In genomic region chr1:221708987-221709386, GRCh38 we compare ENCODE assay signal across 9 cellular contexts. TPM values are rescaled to one million over a fixed set of nuclear protein-coding genes. Genes with fewer than 3 reads are reported as not detected.
DNase-seq lines count a peak whose midpoint lies in the region; ATAC-seq and TF ChIP-seq lines count a peak whose summit lies in the region.
"Had no signal": no experiment of that assay in that cellular context is flagged by ENCODE, and none has a peak within 500 bp of the region (broad histone marks: within the 10 kb centered on the region; RNA-seq: fewer than 3 reads in every experiment).

No MANE protein-coding gene starts in this region.

- no peak overlapping the region for H3K4me3 ChIP-seq in skeletal muscle tissue (ENCODE audit: low read length in 3 of 3)
- H3K4me3 ChIP-seq: SK-N-MC had no signal

- H3K27me3 Mint-ChIP-seq in activated T-cell treated with anti-CD3 and anti-CD28 coated beads, Interleukin-2, amount 50 U/mL, for 72 hours (ENCODE audit: low read depth): no peaks in the 10 kb centered on the region
- no peaks in the 10 kb centered on the region for H3K27me3 Mint-ChIP-seq in glutamatergic neuron (ENCODE audit: unreplicated experiment)

- ATAC-seq in GM18505 (IDR thresholded peaks at IDR 0.05; ENCODE audit: unreplicated experiment): peak; percentile 27
- ATAC-seq in HG03039 (IDR thresholded peaks at IDR 0.05; ENCODE audit: unreplicated experiment): peak; percentile 29
- peak; percentile 48 to 52 for ATAC-seq in activated T-cell treated with anti-CD3 and anti-CD28 coated beads, Interleukin-2, amount 50 U/mL, for 72 hours (replicated peaks in 1 of 2)
- no peak for ATAC-seq in GM18873 (IDR thresholded peaks at IDR 0.05; ENCODE audit: low FRiP score, unreplicated experiment)
- ATAC-seq in HG03457 (IDR thresholded peaks at IDR 0.05; ENCODE audit: unreplicated experiment): no peak

- TF ChIP-seq POLR2A in GM18505 (IDR thresholded peaks at IDR 0.05; ENCODE audit: borderline replicate concordance, extremely low read depth, insufficient read depth, insufficient read length): no peak

- peaks cover 27 to 48% (median 29%) of the 10 kb centered on the region in 3 donors for H3K4me1 ChIP-seq in skeletal muscle tissue (ENCODE audit: control insufficient read depth in 3 of 3, insufficient read depth in 3 of 3, low read length in 3 of 3)

- H3K9me3 Mint-ChIP-seq in activated T-cell treated with anti-CD3 and anti-CD28 coated beads, Interleukin-2, amount 50 U/mL, for 72 hours: no peaks in the 10 kb centered on the region
- no peaks in the 10 kb centered on the region for H3K9me3 Mint-ChIP-seq in glutamatergic neuron (ENCODE audit: unreplicated experiment)

- H3K36me3 ChIP-seq in skeletal muscle tissue (ENCODE audit: control insufficient read depth in 3 of 3, insufficient read depth in 3 of 3, low read length in 3 of 3): peaks cover 7 to 13% (median 8%) of the 10 kb centered on the region in 3 donors

- H3K27me3 ChIP-seq in skeletal muscle tissue (ENCODE audit: control insufficient read depth in 3 of 3, insufficient read depth in 3 of 3, low read length in 3 of 3): no peaks in the 10 kb centered on the region

- H3K4me3 Mint-ChIP-seq in activated T-cell treated with anti-CD3 and anti-CD28 coated beads, Interleukin-2, amount 50 U/mL, for 72 hours: peak overlapping the region; percentile 63 to 78
- H3K4me3 Mint-ChIP-seq in glutamatergic neuron (ENCODE audit: unreplicated experiment): no peak overlapping the region

- peak; percentile 95 for DNase-seq in NCI-H2196 (lab: John Stamatoyannopoulos, UW; ENCODE audit: unreplicated experiment)
- DNase-seq in activated T-cell treated with anti-CD3 and anti-CD28 coated beads, Interleukin-2, amount 50 U/mL, for 72 hours: peak; percentile 58 to 64
- DNase-seq in glutamatergic neuron: peak; percentile 28

- peak overlapping the region in 1 of 3 donors; percentile 34 for H3K9ac ChIP-seq in skeletal muscle tissue (ENCODE audit: low read depth in 1 of 3, low read length in 3 of 3)

- TF ChIP-seq CTCF in glutamatergic neuron (IDR thresholded peaks at IDR 0.05; ENCODE audit: partially characterized antibody, unreplicated experiment): no peak

- peak overlapping the region; percentile 68 for H3K27ac ChIP-seq in skeletal muscle tissue (ENCODE audit: low read depth, low read length)
- H3K27ac ChIP-seq: SK-N-MC had no signal

- peak overlapping the region; percentile 91 for H3K27ac Mint-ChIP-seq in activated T-cell treated with anti-CD3 and anti-CD28 coated beads, Interleukin-2, amount 50 U/mL, for 72 hours
- H3K27ac Mint-ChIP-seq in glutamatergic neuron (ENCODE audit: unreplicated experiment): peak overlapping the region; percentile 90

- peaks cover 66% of the 10 kb centered on the region for H3K4me1 Mint-ChIP-seq in activated T-cell treated with anti-CD3 and anti-CD28 coated beads, Interleukin-2, amount 50 U/mL, for 72 hours (ENCODE audit: low read depth)
- peaks cover 33% of the 10 kb centered on the region for H3K4me1 Mint-ChIP-seq in glutamatergic neuron (ENCODE audit: low read depth, unreplicated experiment)

- H3K36me3 Mint-ChIP-seq in activated T-cell treated with anti-CD3 and anti-CD28 coated beads, Interleukin-2, amount 50 U/mL, for 72 hours (ENCODE audit: insufficient read depth in 2 of 2): peaks cover 7% of the 10 kb centered on the region in 2 donors
- H3K36me3 Mint-ChIP-seq in glutamatergic neuron (ENCODE audit: unreplicated experiment): peaks cover 9% of the 10 kb centered on the region

- H3K9me3 ChIP-seq in skeletal muscle tissue (ENCODE audit: control insufficient read depth in 3 of 3, low read length in 3 of 3): no peaks in the 10 kb centered on the region

RNA-seq across cellular contexts. Expression of gene DUSP10, which starts 32.9 kb away (rescaled TPM):
- 10 to 100 TPM; 14.3 TPM for total RNA-seq in activated T-cell treated with anti-CD3 and anti-CD28 coated beads, Interleukin-2, amount 50 U/mL, for 72 hours
- 21.5 TPM for total RNA-seq in glutamatergic neuron (ENCODE audit: unreplicated experiment)
- 28.2 TPM for total RNA-seq in skeletal muscle tissue

Comparison
In these comparisons a context has a peak if more than half of its experiments do, and no peak if none do; other contexts are left out.
1. ATAC-seq: peak in GM18505 (single experiment), HG03039 (single experiment) and activated T-cell treated with anti-CD3 and anti-CD28 coated beads, Interleukin-2, amount 50 U/mL, for 72 hours (2 of 2); none in GM18873 (single experiment) and HG03457 (single experiment).
2. DNase-seq: peak in every context shown above with its lines; median percentile 95 in NCI-H2196; 61 in activated T-cell treated with anti-CD3 and anti-CD28 coated beads, Interleukin-2, amount 50 U/mL, for 72 hours; 28 in glutamatergic neuron.